8 cellular contexts compared by ENCODE assay signal in genomic region chr14:99687284-99688209, GRCh38. TPM values are rescaled to one million over a fixed set of nuclear protein-coding genes. Genes with fewer than 3 reads are reported as not detected.
DNase-seq lines count a peak whose midpoint lies in the region; ATAC-seq and TF ChIP-seq lines count a peak whose summit lies in the region.

No MANE protein-coding gene starts in this region.

- peaks cover 3% of the 10 kb centered on the region for H3K4me1 Mint-ChIP-seq in activated T-helper 1 cell treated with anti-CD3 and anti-CD28 coated beads, Interleukin-12 subunit alpha, Interleukin-12 subunit beta, Interleukin-2, Interleukin-4 antibody, amounts not matched to agents 30 ng/mL and 10 ng/mL and 1 ng/mL, durations not matched to agents 14 hours and 24 hours and 36 hours (ENCODE audit: low read depth)

- ATAC-seq in GM19351 (IDR thresholded peaks at IDR 0.05; ENCODE audit: unreplicated experiment) (no peak), HG03095 (IDR thresholded peaks at IDR 0.05; ENCODE audit: unreplicated experiment) (no peak), GM19467 (IDR thresholded peaks at IDR 0.05; ENCODE audit: unreplicated experiment) (no peak)

- H3K27me3 Mint-ChIP-seq in activated T-helper 1 cell treated with anti-CD3 and anti-CD28 coated beads, Interleukin-12 subunit alpha, Interleukin-12 subunit beta, Interleukin-2, Interleukin-4 antibody, amounts not matched to agents 30 ng/mL and 10 ng/mL and 1 ng/mL, durations not matched to agents 14 hours and 24 hours and 36 hours (ENCODE audit: insufficient read depth): peaks cover 41% of the 10 kb centered on the region

- peak; percentile 27 to 50 for TF ChIP-seq CTCF in right atrium auricular region (IDR thresholded peaks at IDR 0.05)
- TF ChIP-seq CTCF in thyroid gland (IDR thresholded peaks at IDR 0.05): peak in 4 of 6 experiments; percentile 30 to 66 (median 42)

- H3K9me3 ChIP-seq in right atrium auricular region (no peaks in the 10 kb centered on the region), thyroid gland (no peaks in the 10 kb centered on the region)

- H3K4me3 ChIP-seq in right atrium auricular region (no peak overlapping the region), thyroid gland (replicated peaks in 1 of 3) (no peak overlapping the region)

- TF ChIP-seq POLR2A in thyroid gland (IDR thresholded peaks at IDR 0.05): no peak

- 60 to 62% methylated on average over 11 to 12 of the region's 12 CpGs for WGBS in thyroid gland, 2 donors

- no peaks in the 10 kb centered on the region for H3K36me3 Mint-ChIP-seq in activated T-helper 1 cell treated with anti-CD3 and anti-CD28 coated beads, Interleukin-12 subunit alpha, Interleukin-12 subunit beta, Interleukin-2, Interleukin-4 antibody, amounts not matched to agents 30 ng/mL and 10 ng/mL and 1 ng/mL, durations not matched to agents 14 hours and 24 hours and 36 hours (ENCODE audit: low read depth)

- no peak overlapping the region for H3K27ac Mint-ChIP-seq in activated T-helper 1 cell treated with anti-CD3 and anti-CD28 coated beads, Interleukin-12 subunit alpha, Interleukin-12 subunit beta, Interleukin-2, Interleukin-4 antibody, amounts not matched to agents 30 ng/mL and 10 ng/mL and 1 ng/mL, durations not matched to agents 14 hours and 24 hours and 36 hours

- no peak overlapping the region for H3K27ac ChIP-seq in right atrium auricular region
- no peak overlapping the region for H3K27ac ChIP-seq in thyroid gland

- H3K27me3 ChIP-seq in right atrium auricular region: no peaks in the 10 kb centered on the region
- no peaks in the 10 kb centered on the region for H3K27me3 ChIP-seq in thyroid gland

- no peaks in the 10 kb centered on the region for H3K36me3 ChIP-seq in right atrium auricular region
- no peaks in the 10 kb centered on the region for H3K36me3 ChIP-seq in thyroid gland

- intact Hi-C loops in activated T-helper 1 cell treated with anti-CD3 and anti-CD28 coated beads, Interleukin-12 subunit alpha, Interleukin-12 subunit beta, Interleukin-2, Interleukin-4 antibody, amounts not matched to agents 30 ng/mL and 10 ng/mL and 1 ng/mL, durations not matched to agents 14 hours and 24 hours and 36 hours (cut with micrococcal nuclease): loop anchor here (10.0 kb wide), 2 partner anchors 377 to 687 kb away; partner anchors contain the start of genes EVL and WDR25
- intact Hi-C loops in thyroid gland (cut with DNase I): loop anchor here (10.0 kb wide), 2 partner anchors 83 to 857 kb away; partner anchors contain the start of gene CCDC85C

- H3K4me1 ChIP-seq in right atrium auricular region: peaks cover 0 to 16% of the 10 kb centered on the region in 2 donors
- H3K4me1 ChIP-seq in thyroid gland: peaks cover 10 to 15% of the 10 kb centered on the region in 2 donors

- peak; percentile 13 for DNase-seq in activated T-helper 1 cell treated with Interleukin-2 at 50 U/mL for 16 hours (ENCODE audit: low read depth)
- DNase-seq in activated T-helper 1 cell treated with anti-CD3 and anti-CD28 coated beads, Interleukin-12 subunit alpha, Interleukin-12 subunit beta, Interleukin-2, Interleukin-4 antibody, amounts not matched to agents 30 ng/mL and 10 ng/mL and 1 ng/mL, durations not matched to agents 14 hours and 24 hours and 36 hours (ENCODE audit: low spot score): no peak
- peak; percentile 21 to 23 for DNase-seq in activated CD4-positive, alpha-beta T cell treated with anti-CD3 and anti-CD28 coated beads, Interleukin-2, amount 50 U/mL, for 48 hours
- peak; percentile 38 for DNase-seq in right atrium auricular region (ENCODE audit: low spot score)
- DNase-seq in thyroid gland: no peak

- no peaks in the 10 kb centered on the region for H3K9me3 Mint-ChIP-seq in activated T-helper 1 cell treated with anti-CD3 and anti-CD28 coated beads, Interleukin-12 subunit alpha, Interleukin-12 subunit beta, Interleukin-2, Interleukin-4 antibody, amounts not matched to agents 30 ng/mL and 10 ng/mL and 1 ng/mL, durations not matched to agents 14 hours and 24 hours and 36 hours

- no peak overlapping the region for H3K4me3 Mint-ChIP-seq in activated T-helper 1 cell treated with anti-CD3 and anti-CD28 coated beads, Interleukin-12 subunit alpha, Interleukin-12 subunit beta, Interleukin-2, Interleukin-4 antibody, amounts not matched to agents 30 ng/mL and 10 ng/mL and 1 ng/mL, durations not matched to agents 14 hours and 24 hours and 36 hours

RNA-seq across cellular contexts. Expression of gene CYP46A1, which starts 3.4 kb away (rescaled TPM):
- 0.27 TPM in 1 of 2 replicates, not detected in the other for total RNA-seq in activated T-helper 1 cell treated with anti-CD3 and anti-CD28 coated beads, Interleukin-12 subunit alpha, Interleukin-12 subunit beta, Interleukin-2, Interleukin-4 antibody, amounts not matched to agents 30 ng/mL and 10 ng/mL and 1 ng/mL, durations not matched to agents 14 hours and 24 hours and 36 hours
- total RNA-seq in right atrium auricular region (1 to 10 TPM; 1.4 to 6.9 TPM), thyroid gland (1 to 10 TPM in 3 of 4 donors, under 1 TPM in 1; 0.54 to 5.2 (median 1.5) TPM)

RNA-seq across cellular contexts. Expression of gene HHIPL1, which starts 42.6 kb away (rescaled TPM):
- total RNA-seq in activated T-helper 1 cell treated with anti-CD3 and anti-CD28 coated beads, Interleukin-12 subunit alpha, Interleukin-12 subunit beta, Interleukin-2, Interleukin-4 antibody, amounts not matched to agents 30 ng/mL and 10 ng/mL and 1 ng/mL, durations not matched to agents 14 hours and 24 hours and 36 hours: not detected in 2 replicates
- total RNA-seq in right atrium auricular region (1 to 10 TPM; 1.8 to 2.4 TPM), thyroid gland (1 to 10 TPM in 3 of 4 donors, under 1 TPM in 1; 0.98 to 2.7 (median 1.1) TPM)

Comparison
In these comparisons a context has a peak if more than half of its experiments do, and no peak if none do; other contexts are left out.
1. DNase-seq: peak in activated T-helper 1 cell treated with Interleukin-2 at 50 U/mL for 16 hours (single experiment), activated CD4-positive, alpha-beta T cell treated with anti-CD3 and anti-CD28 coated beads, Interleukin-2, amount 50 U/mL, for 48 hours (2 of 2) and right atrium auricular region (single experiment); none in activated T-helper 1 cell treated with anti-CD3 and anti-CD28 coated beads, Interleukin-12 subunit alpha, Interleukin-12 subunit beta, Interleukin-2, Interleukin-4 antibody, amounts not matched to agents 30 ng/mL and 10 ng/mL and 1 ng/mL, durations not matched to agents 14 hours and 24 hours and 36 hours (single experiment) and thyroid gland (0 of 2).